ENCODE assay signal across 15 cellular contexts in the genomic region with DNA sequence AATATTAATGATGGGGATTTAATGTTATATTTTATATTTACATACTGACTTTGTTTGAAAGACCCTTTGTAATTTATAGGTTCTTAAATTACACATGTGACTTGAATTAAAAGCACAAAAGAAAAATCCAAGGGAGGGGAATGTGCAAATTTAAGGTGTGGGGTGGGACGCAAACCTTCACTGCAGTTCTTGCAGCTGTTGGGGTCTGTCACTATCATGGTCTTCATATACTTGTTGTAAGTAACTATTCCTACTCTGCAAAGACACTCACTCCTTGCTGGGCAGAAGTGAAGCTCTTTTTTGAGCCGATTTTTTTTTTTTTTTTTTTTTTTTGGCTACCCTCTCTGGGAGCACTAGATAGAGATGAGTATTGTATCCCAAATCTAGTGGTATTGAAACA.
DNase-seq lines count a peak whose midpoint lies in the region; ATAC-seq and TF ChIP-seq lines count a peak whose summit lies in the region.
"Had no signal": no experiment of that assay in that cellular context is flagged by ENCODE, and none has a peak within 500 bp of the region (broad histone marks: within the 10 kb centered on the region; RNA-seq: fewer than 3 reads in every experiment).

No MANE protein-coding gene starts in this region.

- no peak overlapping the region for H3K18ac ChIP-seq in mesendoderm (ENCODE audit: low read length)

- DNase-seq in NCI-H748 treated with DMSO at 0.1 percent for 48 hours (lab: John Stamatoyannopoulos, UW) (peak; percentile 94), NCI-H748 (lab: John Stamatoyannopoulos, UW; ENCODE audit: unreplicated experiment) (no peak), NCI-H69 (lab: John Stamatoyannopoulos, UW) (peak; percentile 98), mesendoderm (no peak)
- DNase-seq: Caco-2; CD4-positive, CD25-positive, alpha-beta regulatory T cell; CD8-positive, alpha-beta T cell; DMS153; GF-D8; GOT3; HFFc6 had no signal

- no peaks in the 10 kb centered on the region for H3K79me1 ChIP-seq in mesendoderm (ENCODE audit: low read length)

- ATAC-seq in SK-N-SH treated with all-trans-retinoic acid at 6 μM for 48 hours = no peak
- ATAC-seq: CD8-positive, alpha-beta T cell had no signal

- H2BK120ac ChIP-seq in mesendoderm (ENCODE audit: low read depth, low read length) = no peak overlapping the region

- TF ChIP-seq CTCF in VCaP (conservative IDR thresholded peaks at IDR 0.05) = no peak

- no peak overlapping the region for H4K8ac ChIP-seq in mesendoderm (ENCODE audit: low read depth, low read length)

- H3K9ac ChIP-seq in mesendoderm (ENCODE audit: low read length) = no peak overlapping the region
- H3K9ac ChIP-seq: BLaER1 had no signal

- no peak overlapping the region for H3K4me3 ChIP-seq in mesendoderm (ENCODE audit: low read length)
- H3K4me3 ChIP-seq: BLaER1, HAP-1 had no signal

- H3K27me3 ChIP-seq in mesendoderm (ENCODE audit: insufficient read depth, low read length, poor library complexity) = no peaks in the 10 kb centered on the region
- H3K27me3 ChIP-seq: BLaER1 had no signal

- H2BK15ac ChIP-seq in mesendoderm (replicated peaks; ENCODE audit: low read depth) = no peak overlapping the region

- no peak overlapping the region for H3K4ac ChIP-seq in mesendoderm (ENCODE audit: low read depth, low read length)

- H3K27ac ChIP-seq in VCaP = peak overlapping the region; percentile 40
- H3K27ac ChIP-seq in mesendoderm (ENCODE audit: low read depth, low read length) = no peak overlapping the region
- H3K27ac ChIP-seq: BLaER1 had no signal

- no peaks in the 10 kb centered on the region for H3K36me3 ChIP-seq in mesendoderm (ENCODE audit: control insufficient read depth, insufficient read depth, low read length)
- H3K36me3 ChIP-seq: BLaER1, HAP-1 had no signal

- H3K4me2 ChIP-seq in mesendoderm (ENCODE audit: low read length) = no peak overlapping the region
- H3K4me2 ChIP-seq: BLaER1 had no signal

- WGBS in mesendoderm (ENCODE audit: extremely low coverage, insufficient coverage, low lambda C conversion rate) = no CpG with 5 or more reads among the region's 2 CpGs

- no peaks in the 10 kb centered on the region for H3K79me2 ChIP-seq in mesendoderm (ENCODE audit: control insufficient read depth, insufficient read depth, low read length)

- no peak overlapping the region for H3K23ac ChIP-seq in mesendoderm (ENCODE audit: low read length)

- H3K4me1 ChIP-seq in mesendoderm (ENCODE audit: control insufficient read depth, low read depth, low read length) = peaks cover 6% of the 10 kb centered on the region
- H3K4me1 ChIP-seq: BLaER1, HAP-1 had no signal

- no peak overlapping the region for H2AK5ac ChIP-seq in mesendoderm (ENCODE audit: low read length)

- no peak overlapping the region for H2BK5ac ChIP-seq in mesendoderm (ENCODE audit: low read length)

- H4K5ac ChIP-seq in mesendoderm (ENCODE audit: low read length) = no peak overlapping the region

- H3K56ac ChIP-seq in mesendoderm (ENCODE audit: low read length) = no peak overlapping the region

TF ChIP-seq in SK-N-SH treated with all-trans-retinoic acid at 6 μM for 48 hours, 23 proteins besides CTCF, POLR2A, EP300 and RAD21:
- no peak for TF ChIP-seq RARB (CRISPR knock-in tag; IDR thresholded peaks at IDR 0.05)
- TF ChIP-seq OSR1 (CRISPR knock-in tag; IDR thresholded peaks at IDR 0.05) = no peak
- TF ChIP-seq, protein P1, sequence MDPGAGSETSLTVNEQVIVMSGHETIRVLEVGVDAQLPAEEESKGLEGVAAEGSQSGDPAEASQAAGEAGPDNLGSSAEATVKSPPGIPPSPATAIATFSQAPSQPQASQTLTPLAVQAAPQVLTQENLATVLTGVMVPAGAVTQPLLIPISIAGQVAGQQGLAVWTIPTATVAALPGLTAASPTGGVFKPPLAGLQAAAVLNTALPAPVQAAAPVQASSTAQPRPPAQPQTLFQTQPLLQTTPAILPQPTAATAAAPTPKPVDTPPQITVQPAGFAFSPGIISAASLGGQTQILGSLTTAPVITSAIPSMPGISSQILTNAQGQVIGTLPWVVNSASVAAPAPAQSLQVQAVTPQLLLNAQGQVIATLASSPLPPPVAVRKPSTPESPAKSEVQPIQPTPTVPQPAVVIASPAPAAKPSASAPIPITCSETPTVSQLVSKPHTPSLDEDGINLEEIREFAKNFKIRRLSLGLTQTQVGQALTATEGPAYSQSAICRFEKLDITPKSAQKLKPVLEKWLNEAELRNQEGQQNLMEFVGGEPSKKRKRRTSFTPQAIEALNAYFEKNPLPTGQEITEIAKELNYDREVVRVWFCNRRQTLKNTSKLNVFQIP (CRISPR knock-in tag; IDR thresholded peaks at IDR 0.05; ENCODE audit: borderline replicate concordance, low read depth) = no peak
- TF ChIP-seq ZFP3 (CRISPR knock-in tag; IDR thresholded peaks at IDR 0.05) = no peak
- no peak for TF ChIP-seq SNAI2 (CRISPR knock-in tag; IDR thresholded peaks at IDR 0.05)
- TF ChIP-seq ZC3H10 (CRISPR knock-in tag; IDR thresholded peaks at IDR 0.05) = no peak
- TF ChIP-seq, protein P2, sequence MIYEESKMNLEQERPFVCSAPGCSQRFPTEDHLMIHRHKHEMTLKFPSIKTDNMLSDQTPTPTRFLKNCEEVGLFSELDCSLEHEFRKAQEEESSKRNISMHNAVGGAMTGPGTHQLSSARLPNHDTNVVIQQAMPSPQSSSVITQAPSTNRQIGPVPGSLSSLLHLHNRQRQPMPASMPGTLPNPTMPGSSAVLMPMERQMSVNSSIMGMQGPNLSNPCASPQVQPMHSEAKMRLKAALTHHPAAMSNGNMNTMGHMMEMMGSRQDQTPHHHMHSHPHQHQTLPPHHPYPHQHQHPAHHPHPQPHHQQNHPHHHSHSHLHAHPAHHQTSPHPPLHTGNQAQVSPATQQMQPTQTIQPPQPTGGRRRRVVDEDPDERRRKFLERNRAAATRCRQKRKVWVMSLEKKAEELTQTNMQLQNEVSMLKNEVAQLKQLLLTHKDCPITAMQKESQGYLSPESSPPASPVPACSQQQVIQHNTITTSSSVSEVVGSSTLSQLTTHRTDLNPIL (CRISPR knock-in tag; IDR thresholded peaks at IDR 0.05; ENCODE audit: low read depth) = no peak
- no peak for TF ChIP-seq ZFP30 (CRISPR knock-in tag; IDR thresholded peaks at IDR 0.05)
- TF ChIP-seq ISL1 (CRISPR knock-in tag; IDR thresholded peaks at IDR 0.05) = no peak

Comparison
In these comparisons a context has a peak if more than half of its experiments do, and no peak if none do; other contexts are left out.
1. DNase-seq: peak in NCI-H748 treated with DMSO at 0.1 percent for 48 hours (single experiment) and NCI-H69 (single experiment); none in NCI-H748 (single experiment) and mesendoderm (single experiment).